ENCODE assay signal across 20 cellular contexts in the genomic region with DNA sequence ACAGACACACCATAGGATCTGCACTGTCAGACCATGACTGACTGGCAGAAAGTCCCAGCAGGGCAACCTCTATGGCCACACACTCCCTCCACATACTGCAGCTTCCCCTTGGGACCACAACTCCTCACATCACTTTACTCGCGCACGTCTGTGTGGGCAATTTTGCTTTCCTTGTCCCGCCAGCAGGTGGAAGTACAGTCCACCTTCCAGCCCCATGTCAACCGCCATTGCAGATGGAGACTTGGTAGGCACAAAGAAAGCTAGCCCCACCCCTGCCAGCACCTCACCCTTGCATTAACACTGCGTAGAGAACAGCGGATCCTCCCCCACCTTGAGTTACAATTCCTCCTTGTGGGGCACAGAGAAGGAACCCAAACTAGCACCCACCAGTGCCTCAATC.
A peak's percentile ranks its signal among the peaks of the same experiment; 100 is the strongest.
DNase-seq lines count a peak whose midpoint lies in the region; ATAC-seq and TF ChIP-seq lines count a peak whose summit lies in the region.
"Had no signal": no experiment of that assay in that cellular context is flagged by ENCODE, and none has a peak within 500 bp of the region (broad histone marks: within the 10 kb centered on the region; RNA-seq: fewer than 3 reads in every experiment).

No MANE protein-coding gene starts in this region.

- no peak overlapping the region for H3K27ac ChIP-seq in HCT116 (ENCODE audit: low read depth, low read length)
- no peak overlapping the region for H3K27ac ChIP-seq in SJCRH30
- H3K27ac ChIP-seq: gastroesophageal sphincter, neutrophil, Peyer's patch had no signal

- intact Hi-C loops in HCT116 (cut with micrococcal nuclease) = no loop called here

- POLR2A ChIA-PET in HCT116 (lab: Charles Lee) = no interaction called here

- no peak overlapping the region for H3K4me2 ChIP-seq in HCT116 (ENCODE audit: low read length)

- H3K4me1 ChIP-seq in HCT116 (ENCODE audit: control insufficient read depth in 1 of 2, insufficient read depth in 2 of 2, low read length in 2 of 2) (no peaks in the 10 kb centered on the region), SJCRH30 (no peaks in the 10 kb centered on the region)
- H3K4me1 ChIP-seq: gastroesophageal sphincter, Peyer's patch had no signal

- no peaks in the 10 kb centered on the region for H4K20me1 ChIP-seq in HCT116 (ENCODE audit: insufficient read depth)

- DNase-seq in DMS 273 (lab: John Stamatoyannopoulos, UW; ENCODE audit: unreplicated experiment) (peak; percentile 11), DMS 273 treated with DMSO at 0.1 percent for 48 hours (lab: John Stamatoyannopoulos, UW) (no peak), HCT116 (ENCODE audit: low read depth, low spot score) (no peak), SJCRH30 (peak; percentile 2 to 11), islet precursor cell (peak; percentile 54), NCI-H2029 (lab: John Stamatoyannopoulos, UW) (no peak), T1000 (lab: John Stamatoyannopoulos, UW) (no peak), NCI-H2107 (lab: John Stamatoyannopoulos, UW) (no peak)
- DNase-seq: activated CD4-positive, alpha-beta T cell treated with anti-CD3 and anti-CD28 coated beads, Interleukin-2, amount 50 U/mL, for 48 hours; activated naive CD4-positive, alpha-beta T cell treated with Interleukin-2 at 50 U/mL for 16 hours; anterior cingulate cortex; C1 segment of cervical spinal cord; HFFc6; left ventricle myocardium superior; NCI-H1417 treated with DMSO at 0.1 percent for 48 hours; NCI-H69; Peyer's patch; stimulated activated CD4-positive, alpha-beta T cell treated with anti-CD3 and anti-CD28 coated beads, Interleukin-4, amount 100 ng/mL, for 24 hours had no signal

- peak in 1 of 3 experiments; percentile 22; a peak in 1 of 6 replicates for TF ChIP-seq CTCF in HCT116 (IDR thresholded peaks at IDR 0.05 in 2 of 3, conservative IDR thresholded peaks at IDR 0.05 in 1 of 3; ENCODE audit: borderline replicate concordance in 1 of 3, insufficient read depth in 1 of 3, low read depth in 2 of 3, low read length in 2 of 3)

- CTCF ChIA-PET in HCT116 (lab: Charles Lee) = no interaction called here

- H3K9ac ChIP-seq in HCT116 (ENCODE audit: low read length) = no peak overlapping the region

- no peak for ATAC-seq in HCT116
- ATAC-seq: gastroesophageal sphincter, left ventricle myocardium superior had no signal

- RAD21 ChIA-PET in HCT116 (lab: Charles Lee; ENCODE audit: low non-redundant PET in 1 of 2, low total read pairs in 2 of 2, uncharacterized antibody in 2 of 2, unreplicated experiment in 2 of 2) = no interaction called here

- no peak overlapping the region for H2AFZ ChIP-seq in HCT116 (ENCODE audit: low read depth, low read length, poor library complexity, severe bottlenecking)

- H3K27me3 ChIP-seq in HCT116 (ENCODE audit: insufficient read depth, low read length) (no peaks in the 10 kb centered on the region), SJCRH30 (no peaks in the 10 kb centered on the region)
- H3K27me3 ChIP-seq: gastroesophageal sphincter, neutrophil, Peyer's patch had no signal

- no TSS peak for BruUV-seq in HCT116 (replicated peaks; lab: Mats Ljungman, UMichigan)

- TF ChIP-seq RAD21 in HCT116 (IDR thresholded peaks at IDR 0.05; ENCODE audit: low read depth) = 0 out of 2 replicates have a peak, but pooled peaks have one; percentile 9

- no peaks in the 10 kb centered on the region for H3K9me3 ChIP-seq in HCT116 (ENCODE audit: control insufficient read depth in 1 of 2, insufficient read depth in 1 of 2, low read depth in 1 of 2, low read length in 2 of 2)
- no peaks in the 10 kb centered on the region for H3K9me3 ChIP-seq in SJCRH30 (replicated peaks)
- H3K9me3 ChIP-seq: gastroesophageal sphincter, neutrophil, Peyer's patch had no signal

- no peaks in the 10 kb centered on the region for H3K9me2 ChIP-seq in HCT116 (ENCODE audit: insufficient read depth)

- no peaks in the 10 kb centered on the region for H3K79me2 ChIP-seq in HCT116 (ENCODE audit: insufficient read depth, low read length)

- TF ChIP-seq POLR2A in HCT116 (IDR thresholded peaks at IDR 0.05; ENCODE audit: borderline replicate concordance, extremely low read depth, insufficient read depth, insufficient read length) = no peak

- H3K36me3 ChIP-seq in HCT116 (ENCODE audit: control insufficient read depth in 1 of 2, insufficient read depth in 2 of 2, low read length in 2 of 2) = no peaks in the 10 kb centered on the region
- no peaks in the 10 kb centered on the region for H3K36me3 ChIP-seq in SJCRH30
- H3K36me3 ChIP-seq: gastroesophageal sphincter, neutrophil, Peyer's patch had no signal

- no peak overlapping the region for H3K4me3 ChIP-seq in HCT116 (replicated peaks in 1 of 2; ENCODE audit: low read depth in 1 of 2, low read length in 2 of 2)
- H3K4me3 ChIP-seq in SJCRH30 = no peak overlapping the region
- H3K4me3 ChIP-seq: gastroesophageal sphincter, Peyer's patch had no signal

TF ChIP-seq in HCT116, 20 proteins besides CTCF, POLR2A, EP300 and RAD21:
- TF ChIP-seq, protein P1, sequence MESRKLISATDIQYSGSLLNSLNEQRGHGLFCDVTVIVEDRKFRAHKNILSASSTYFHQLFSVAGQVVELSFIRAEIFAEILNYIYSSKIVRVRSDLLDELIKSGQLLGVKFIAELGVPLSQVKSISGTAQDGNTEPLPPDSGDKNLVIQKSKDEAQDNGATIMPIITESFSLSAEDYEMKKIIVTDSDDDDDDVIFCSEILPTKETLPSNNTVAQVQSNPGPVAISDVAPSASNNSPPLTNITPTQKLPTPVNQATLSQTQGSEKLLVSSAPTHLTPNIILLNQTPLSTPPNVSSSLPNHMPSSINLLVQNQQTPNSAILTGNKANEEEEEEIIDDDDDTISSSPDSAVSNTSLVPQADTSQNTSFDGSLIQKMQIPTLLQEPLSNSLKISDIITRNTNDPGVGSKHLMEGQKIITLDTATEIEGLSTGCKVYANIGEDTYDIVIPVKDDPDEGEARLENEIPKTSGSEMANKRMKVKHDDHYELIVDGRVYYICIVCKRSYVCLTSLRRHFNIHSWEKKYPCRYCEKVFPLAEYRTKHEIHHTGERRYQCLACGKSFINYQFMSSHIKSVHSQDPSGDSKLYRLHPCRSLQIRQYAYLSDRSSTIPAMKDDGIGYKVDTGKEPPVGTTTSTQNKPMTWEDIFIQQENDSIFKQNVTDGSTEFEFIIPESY (IDR thresholded peaks at IDR 0.05; ENCODE audit: extremely low read depth, insufficient replicate concordance, low read length) = no peak
- TF ChIP-seq EZH2phosphoT487 (IDR thresholded peaks at IDR 0.05; ENCODE audit: borderline replicate concordance) (no peak), SIN3A (IDR thresholded peaks at IDR 0.05; ENCODE audit: low read depth) (no peak), JUND (IDR thresholded peaks at IDR 0.05) (no peak), EGR1 (IDR thresholded peaks at IDR 0.05; ENCODE audit: low read depth) (no peak), CBX3 (IDR thresholded peaks at IDR 0.05; ENCODE audit: low read depth) (no peak), POLR2AphosphoS5 (IDR thresholded peaks at IDR 0.05; ENCODE audit: low read depth, low read length) (no peak), FOSL1 (IDR thresholded peaks at IDR 0.05; ENCODE audit: low read depth) (no peak), EZH2 (IDR thresholded peaks at IDR 0.05) (no peak), ELF1 (IDR thresholded peaks at IDR 0.05; ENCODE audit: borderline replicate concordance, low read depth) (no peak), REST (IDR thresholded peaks at IDR 0.05; ENCODE audit: low read depth) (no peak), ZFX (IDR thresholded peaks at IDR 0.05) (no peak), SP1 (IDR thresholded peaks at IDR 0.05; ENCODE audit: low read depth) (no peak), ZNF274 (IDR thresholded peaks at IDR 0.05; ENCODE audit: low read depth, low read length) (no peak), CEBPB (IDR thresholded peaks at IDR 0.05; ENCODE audit: low read depth) (no peak), SRF (IDR thresholded peaks at IDR 0.05; ENCODE audit: low read depth) (no peak)
- TF ChIP-seq, protein P2, sequence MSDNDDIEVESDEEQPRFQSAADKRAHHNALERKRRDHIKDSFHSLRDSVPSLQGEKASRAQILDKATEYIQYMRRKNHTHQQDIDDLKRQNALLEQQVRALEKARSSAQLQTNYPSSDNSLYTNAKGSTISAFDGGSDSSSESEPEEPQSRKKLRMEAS (IDR thresholded peaks at IDR 0.05) = no peak

Comparison
In these comparisons a context has a peak if more than half of its experiments do, and no peak if none do; other contexts are left out.
1. DNase-seq: peak in DMS 273 (single experiment), SJCRH30 (2 of 2) and islet precursor cell (single experiment); none in DMS 273 treated with DMSO at 0.1 percent for 48 hours (single experiment), HCT116 (single experiment), NCI-H2029 (single experiment), T1000 (single experiment) and NCI-H2107 (single experiment).